1 cellular context compared by ENCODE assay signal in the genomic region with DNA sequence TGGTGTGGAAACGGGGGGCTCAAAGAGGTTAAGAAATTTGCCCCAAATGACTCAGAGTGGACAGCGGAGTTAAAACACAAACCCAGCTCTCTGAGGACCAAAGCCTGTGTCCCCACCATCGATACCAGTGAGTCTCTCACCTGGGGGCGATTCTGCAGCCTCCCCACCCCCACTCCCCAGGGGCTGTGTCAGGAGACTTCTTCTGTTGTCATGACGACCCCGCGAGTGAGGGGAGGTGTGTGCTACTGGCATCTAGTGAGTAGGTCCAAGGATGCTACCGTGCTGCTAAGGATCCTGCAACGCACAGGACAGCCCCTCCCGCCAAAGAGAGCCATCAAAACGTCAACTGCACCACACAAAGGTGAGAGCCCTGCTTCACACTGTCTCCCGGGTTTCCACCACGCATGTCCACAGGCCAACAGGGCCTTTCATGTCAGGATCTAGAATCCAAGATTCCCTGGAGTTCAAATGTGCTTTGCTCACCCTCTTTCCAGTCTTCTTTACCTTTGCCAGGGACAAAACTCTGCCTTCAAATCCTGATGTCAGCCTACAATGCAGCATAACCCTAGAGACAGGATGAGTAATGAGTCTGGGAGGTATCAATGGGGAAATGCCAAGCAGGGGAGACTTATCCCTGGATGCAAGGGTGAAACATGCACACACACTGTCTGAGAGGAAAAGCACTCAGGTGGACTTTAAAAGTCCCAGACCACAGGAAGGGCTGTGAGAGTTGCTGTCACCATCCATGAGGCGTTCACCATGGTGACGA.
TF ChIP-seq lines count a peak whose summit lies in the region.

No MANE protein-coding gene starts in this region.

TF ChIP-seq in GM12878, 131 proteins besides CTCF, POLR2A, EP300 and RAD21:
- TF ChIP-seq POLR2AphosphoS2 (IDR thresholded peaks at IDR 0.05; ENCODE audit: low read depth, low read length) (no peak), SMAD5 (IDR thresholded peaks at IDR 0.05; ENCODE audit: low read depth) (no peak), EED (IDR thresholded peaks at IDR 0.05; ENCODE audit: low read depth) (no peak), RELA (IDR thresholded peaks at IDR 0.05; ENCODE audit: borderline replicate concordance, partially characterized antibody) (no peak), NFYA (IDR thresholded peaks at IDR 0.05; ENCODE audit: borderline replicate concordance, low read depth, low read length) (no peak), RBBP5 (conservative IDR thresholded peaks at IDR 0.05) (no peak), FOXK2 (IDR thresholded peaks at IDR 0.05) (no peak), ZSCAN29 (IDR thresholded peaks at IDR 0.05) (no peak), EGR1 (IDR thresholded peaks at IDR 0.05; ENCODE audit: borderline replicate concordance in 1 of 2, low read depth in 2 of 2, low read length in 2 of 2) (no peak), BHLHE40 (IDR thresholded peaks at IDR 0.05; ENCODE audit: borderline replicate concordance in 1 of 2, low read depth in 2 of 2, low read length in 1 of 2) (no peak)
- TF ChIP-seq, protein P1, sequence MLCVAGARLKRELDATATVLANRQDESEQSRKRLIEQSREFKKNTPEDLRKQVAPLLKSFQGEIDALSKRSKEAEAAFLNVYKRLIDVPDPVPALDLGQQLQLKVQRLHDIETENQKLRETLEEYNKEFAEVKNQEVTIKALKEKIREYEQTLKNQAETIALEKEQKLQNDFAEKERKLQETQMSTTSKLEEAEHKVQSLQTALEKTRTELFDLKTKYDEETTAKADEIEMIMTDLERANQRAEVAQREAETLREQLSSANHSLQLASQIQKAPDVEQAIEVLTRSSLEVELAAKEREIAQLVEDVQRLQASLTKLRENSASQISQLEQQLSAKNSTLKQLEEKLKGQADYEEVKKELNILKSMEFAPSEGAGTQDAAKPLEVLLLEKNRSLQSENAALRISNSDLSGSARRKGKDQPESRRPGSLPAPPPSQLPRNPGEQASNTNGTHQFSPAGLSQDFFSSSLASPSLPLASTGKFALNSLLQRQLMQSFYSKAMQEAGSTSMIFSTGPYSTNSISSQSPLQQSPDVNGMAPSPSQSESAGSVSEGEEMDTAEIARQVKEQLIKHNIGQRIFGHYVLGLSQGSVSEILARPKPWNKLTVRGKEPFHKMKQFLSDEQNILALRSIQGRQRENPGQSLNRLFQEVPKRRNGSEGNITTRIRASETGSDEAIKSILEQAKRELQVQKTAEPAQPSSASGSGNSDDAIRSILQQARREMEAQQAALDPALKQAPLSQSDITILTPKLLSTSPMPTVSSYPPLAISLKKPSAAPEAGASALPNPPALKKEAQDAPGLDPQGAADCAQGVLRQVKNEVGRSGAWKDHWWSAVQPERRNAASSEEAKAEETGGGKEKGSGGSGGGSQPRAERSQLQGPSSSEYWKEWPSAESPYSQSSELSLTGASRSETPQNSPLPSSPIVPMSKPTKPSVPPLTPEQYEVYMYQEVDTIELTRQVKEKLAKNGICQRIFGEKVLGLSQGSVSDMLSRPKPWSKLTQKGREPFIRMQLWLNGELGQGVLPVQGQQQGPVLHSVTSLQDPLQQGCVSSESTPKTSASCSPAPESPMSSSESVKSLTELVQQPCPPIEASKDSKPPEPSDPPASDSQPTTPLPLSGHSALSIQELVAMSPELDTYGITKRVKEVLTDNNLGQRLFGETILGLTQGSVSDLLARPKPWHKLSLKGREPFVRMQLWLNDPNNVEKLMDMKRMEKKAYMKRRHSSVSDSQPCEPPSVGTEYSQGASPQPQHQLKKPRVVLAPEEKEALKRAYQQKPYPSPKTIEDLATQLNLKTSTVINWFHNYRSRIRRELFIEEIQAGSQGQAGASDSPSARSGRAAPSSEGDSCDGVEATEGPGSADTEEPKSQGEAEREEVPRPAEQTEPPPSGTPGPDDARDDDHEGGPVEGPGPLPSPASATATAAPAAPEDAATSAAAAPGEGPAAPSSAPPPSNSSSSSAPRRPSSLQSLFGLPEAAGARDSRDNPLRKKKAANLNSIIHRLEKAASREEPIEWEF (IDR thresholded peaks at IDR 0.05; ENCODE audit: insufficient replicate concordance, low read depth, low read length), result no peak
